In genomic region chr6:17212541-17213371, GRCh38 we compare ENCODE assay signal across 13 cellular contexts.
DNase-seq lines count a peak whose midpoint lies in the region; ATAC-seq and TF ChIP-seq lines count a peak whose summit lies in the region.
"Had no signal": no experiment of that assay in that cellular context is flagged by ENCODE, and none has a peak within 500 bp of the region (broad histone marks: within the 10 kb centered on the region; RNA-seq: fewer than 3 reads in every experiment).

No MANE protein-coding gene starts in this region.

- no peaks in the 10 kb centered on the region for H3K36me3 Mint-ChIP-seq in glutamatergic neuron (ENCODE audit: unreplicated experiment)

- H3K4me1 Mint-ChIP-seq in glutamatergic neuron (ENCODE audit: low read depth, unreplicated experiment) = peaks cover 2% of the 10 kb centered on the region

- ATAC-seq in HG02973 (IDR thresholded peaks at IDR 0.05; ENCODE audit: unreplicated experiment) (no peak), HG03460 (IDR thresholded peaks at IDR 0.05; ENCODE audit: unreplicated experiment) (no peak)
- ATAC-seq: stimulated activated naive CD8-positive, alpha-beta T cell treated with anti-CD3 and anti-CD28 coated beads, Interleukin-15, Interleukin-2, amounts not matched to agents 100 U/mL and 50 U/mL, for 24 hours had no signal

- peaks cover 4% of the 10 kb centered on the region for H3K9me3 Mint-ChIP-seq in glutamatergic neuron (ENCODE audit: unreplicated experiment)
- H3K9me3 Mint-ChIP-seq: dendritic cell treated with granulocyte-macrophage colony-stimulating factor and Interleukin-4, amounts not matched to agents 40 ng/mL and 50 ng/mL, for 4 days had no signal

- H2AFZ ChIP-seq in neuron (ENCODE audit: low read depth, low read length) = peak overlapping the region; percentile 88

- DNase-seq in Ammon's horn (ENCODE audit: low spot score) (peak; percentile 14), NCI-H82 treated with DMSO at 0.1 percent for 48 hours (lab: John Stamatoyannopoulos, UW; ENCODE audit: unreplicated experiment) (peak; percentile 9), glutamatergic neuron (peak; percentile 27), NCI-H1436 treated with DMSO at 0.1 percent for 48 hours (lab: John Stamatoyannopoulos, UW) (no peak), GM10266 (ENCODE audit: extremely low spot score) (no peak)
- DNase-seq: activated CD4-positive, alpha-beta T cell treated with anti-CD3 and anti-CD28 coated beads for 48 hours; Kasumi-1; stimulated activated CD4-positive, alpha-beta T cell treated with anti-CD3 and anti-CD28 coated beads, Interleukin-2, amount 100 ng/mL, for 24 hours; stimulated activated naive CD8-positive, alpha-beta T cell treated with anti-CD3 and anti-CD28 coated beads, Interleukin-15, Interleukin-2, amounts not matched to agents 100 U/mL and 50 U/mL, for 24 hours had no signal

- peak overlapping the region; percentile 29 for H3K4me3 ChIP-seq in neuron (ENCODE audit: low read length)

- TF ChIP-seq CTCF in glutamatergic neuron (IDR thresholded peaks at IDR 0.05; ENCODE audit: partially characterized antibody, unreplicated experiment) (no peak), GM10266 (IDR thresholded peaks at IDR 0.05; ENCODE audit: control insufficient read depth, insufficient read depth, low read depth, missing control alignments) (no peak)

- H3K4me1 ChIP-seq in neuron (ENCODE audit: insufficient read depth, low read length) = peaks cover 15% of the 10 kb centered on the region

- peak overlapping the region; percentile 1 for H3K4me3 Mint-ChIP-seq in glutamatergic neuron (ENCODE audit: unreplicated experiment)
- H3K4me3 Mint-ChIP-seq: dendritic cell treated with granulocyte-macrophage colony-stimulating factor and Interleukin-4, amounts not matched to agents 40 ng/mL and 50 ng/mL, for 4 days had no signal

- H3K36me3 ChIP-seq in neuron (ENCODE audit: insufficient read depth, low read length) = no peaks in the 10 kb centered on the region

- H3K27me3 ChIP-seq in neuron (ENCODE audit: insufficient read depth, low read length) = no peaks in the 10 kb centered on the region

- no peaks in the 10 kb centered on the region for H3K9me3 ChIP-seq in neuron (ENCODE audit: low read length)

- H3K27ac Mint-ChIP-seq in glutamatergic neuron (ENCODE audit: unreplicated experiment) = peak overlapping the region; percentile 33
- H3K27ac Mint-ChIP-seq: dendritic cell treated with granulocyte-macrophage colony-stimulating factor and Interleukin-4, amounts not matched to agents 40 ng/mL and 50 ng/mL, for 4 days had no signal

- no peaks in the 10 kb centered on the region for H3K27me3 Mint-ChIP-seq in glutamatergic neuron (ENCODE audit: unreplicated experiment)

Comparison
In these comparisons a context has a peak if more than half of its experiments do, and no peak if none do; other contexts are left out.
1. DNase-seq: peak in Ammon's horn (single experiment), NCI-H82 treated with DMSO at 0.1 percent for 48 hours (single experiment) and glutamatergic neuron (single experiment); none in NCI-H1436 treated with DMSO at 0.1 percent for 48 hours (single experiment) and GM10266 (single experiment).